ENCODE assay signal across 20 cellular contexts in the genomic region with DNA sequence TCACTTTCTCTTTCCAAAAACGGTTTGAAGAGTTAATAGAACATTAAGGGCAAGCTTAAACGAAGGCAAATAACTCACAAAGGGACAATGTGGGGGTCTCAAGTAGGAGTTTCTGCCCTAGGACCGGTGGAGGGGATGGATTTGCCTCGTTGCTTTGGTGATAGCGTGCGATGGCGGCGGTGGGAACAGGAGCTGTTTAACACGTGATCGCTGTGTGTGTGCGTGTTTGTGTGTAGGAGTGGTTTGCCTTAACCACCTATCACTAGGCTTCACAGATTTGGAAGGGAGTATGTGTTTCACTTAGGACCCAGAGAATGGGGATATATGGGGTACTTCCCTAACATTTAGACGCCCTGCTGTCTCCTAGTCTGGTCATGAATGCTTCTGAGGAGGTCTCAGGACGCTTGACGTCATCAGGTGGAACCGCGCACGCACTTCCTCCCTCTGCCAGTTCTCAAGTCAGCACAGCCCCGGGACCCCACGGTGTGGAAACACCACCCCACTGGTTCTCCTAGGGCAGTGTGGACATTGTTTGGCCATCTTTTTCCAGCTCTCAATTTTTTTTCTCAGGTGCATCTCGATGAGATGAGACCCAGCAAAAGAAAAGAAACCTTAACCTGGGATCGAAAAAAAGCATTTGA.
"Had no signal": no experiment of that assay in that cellular context is flagged by ENCODE, and none has a peak within 500 bp of the region (broad histone marks: within the 10 kb centered on the region; RNA-seq: fewer than 3 reads in every experiment).

No MANE protein-coding gene starts in this region.

- H3K9ac ChIP-seq: parathyroid adenoma had no signal

- ATAC-seq: effector memory CD8-positive, alpha-beta T cell; naive thymus-derived CD8-positive, alpha-beta T cell; psoas muscle; stimulated activated effector memory CD8-positive, alpha-beta T cell treated with anti-CD3 and anti-CD28 coated beads, Interleukin-12 subunit alpha, Interleukin-12 subunit beta, amount 100 ng/mL, for 72 hours had no signal

- H3K36me3 ChIP-seq: esophagus squamous epithelium, right lobe of liver, thyroid gland, upper lobe of left lung had no signal

- H3K27ac ChIP-seq: epithelial cell of prostate, esophagus squamous epithelium, hepatocyte, parathyroid adenoma, psoas muscle, right lobe of liver, upper lobe of left lung had no signal

- H3K79me2 ChIP-seq: hepatocyte, parathyroid adenoma had no signal

- H3K4me2 ChIP-seq: hepatocyte had no signal

- H2AFZ ChIP-seq: hepatocyte, parathyroid adenoma had no signal

- H3K9me3 ChIP-seq: esophagus squamous epithelium, mucosa of descending colon, psoas muscle, right lobe of liver, thyroid gland, upper lobe of left lung had no signal

- H3K4me3 Mint-ChIP-seq: dendritic cell treated with granulocyte-macrophage colony-stimulating factor and Interleukin-4, amounts not matched to agents 40 ng/mL and 50 ng/mL, for 4 days; effector memory CD8-positive, alpha-beta T cell; naive thymus-derived CD8-positive, alpha-beta T cell; stimulated activated effector memory CD8-positive, alpha-beta T cell treated with anti-CD3 and anti-CD28 coated beads, Interleukin-12 subunit alpha, Interleukin-12 subunit beta, amount 100 ng/mL, for 72 hours; stimulated activated naive CD8-positive, alpha-beta T cell treated with anti-CD3 and anti-CD28 coated beads, Interleukin-15, Interleukin-2, amounts not matched to agents 100 ng/mL and 50 ng/mL, for 24 hours had no signal

- H3K27ac Mint-ChIP-seq: dendritic cell treated with granulocyte-macrophage colony-stimulating factor and Interleukin-4, amounts not matched to agents 40 ng/mL and 50 ng/mL, for 4 days; effector memory CD8-positive, alpha-beta T cell; stimulated activated effector memory CD8-positive, alpha-beta T cell treated with anti-CD3 and anti-CD28 coated beads, Interleukin-12 subunit alpha, Interleukin-12 subunit beta, amount 100 ng/mL, for 72 hours; stimulated activated naive CD8-positive, alpha-beta T cell treated with anti-CD3 and anti-CD28 coated beads, Interleukin-15, Interleukin-2, amounts not matched to agents 100 ng/mL and 50 ng/mL, for 24 hours had no signal

- H3K4me1 Mint-ChIP-seq: naive thymus-derived CD8-positive, alpha-beta T cell; stimulated activated effector memory CD8-positive, alpha-beta T cell treated with anti-CD3 and anti-CD28 coated beads, Interleukin-12 subunit alpha, Interleukin-12 subunit beta, amount 100 ng/mL, for 72 hours had no signal

- H3K4me1 ChIP-seq: parathyroid adenoma, right lobe of liver, upper lobe of left lung had no signal

- H3K27me3 Mint-ChIP-seq: dendritic cell treated with granulocyte-macrophage colony-stimulating factor and Interleukin-4, amounts not matched to agents 40 ng/mL and 50 ng/mL, for 4 days had no signal

- H3K9me3 Mint-ChIP-seq: dendritic cell treated with granulocyte-macrophage colony-stimulating factor and Interleukin-4, amounts not matched to agents 40 ng/mL and 50 ng/mL, for 4 days; effector memory CD8-positive, alpha-beta T cell; naive thymus-derived CD8-positive, alpha-beta T cell; stimulated activated effector memory CD8-positive, alpha-beta T cell treated with anti-CD3 and anti-CD28 coated beads, Interleukin-12 subunit alpha, Interleukin-12 subunit beta, amount 100 ng/mL, for 72 hours; stimulated activated naive CD8-positive, alpha-beta T cell treated with anti-CD3 and anti-CD28 coated beads, Interleukin-15, Interleukin-2, amounts not matched to agents 100 ng/mL and 50 ng/mL, for 24 hours had no signal

- H3K4me3 ChIP-seq: esophagus squamous epithelium, hepatocyte, mucosa of descending colon, psoas muscle, right lobe of liver, thyroid gland, upper lobe of left lung had no signal

- H3K27me3 ChIP-seq: esophagus squamous epithelium, hepatocyte, right lobe of liver, thyroid gland, upper lobe of left lung had no signal

- H3K36me3 Mint-ChIP-seq: naive thymus-derived CD8-positive, alpha-beta T cell; stimulated activated effector memory CD8-positive, alpha-beta T cell treated with anti-CD3 and anti-CD28 coated beads, Interleukin-12 subunit alpha, Interleukin-12 subunit beta, amount 100 ng/mL, for 72 hours had no signal

- DNase-seq: cerebellar nuclear complex; effector memory CD8-positive, alpha-beta T cell; esophagus squamous epithelium; head of caudate nucleus; kidney; naive thymus-derived CD8-positive, alpha-beta T cell; occipital lobe; psoas muscle; right lobe of liver; stimulated activated CD4-positive, alpha-beta T cell treated with anti-CD3 and anti-CD28 coated beads, Interleukin-4, amount 100 ng/mL, for 1 hour; stimulated activated CD8-positive, alpha-beta memory T cell treated with anti-CD3 and anti-CD28 coated beads, Interleukin-4, amount 100 ng/mL, for 48 hours; upper lobe of left lung had no signal
